19 cellular contexts compared by ENCODE assay signal in genomic region chr19:39686739-39687138, GRCh38. TPM values are rescaled to one million over a fixed set of nuclear protein-coding genes. Genes with fewer than 3 reads are reported as not detected.
DNase-seq lines count a peak whose midpoint lies in the region; ATAC-seq, FAIRE-seq and TF ChIP-seq lines count a peak whose summit lies in the region.
"Had no signal": no experiment of that assay in that cellular context is flagged by ENCODE, and none has a peak within 500 bp of the region (broad histone marks: within the 10 kb centered on the region; RNA-seq: fewer than 3 reads in every experiment).

No MANE protein-coding gene starts in this region.

- no peak for TF ChIP-seq CTCF in GM12878 (IDR thresholded peaks at IDR 0.05 in 2 of 3, conservative IDR thresholded peaks at IDR 0.05 in 1 of 3; ENCODE audit: control insufficient read depth in 2 of 3, extremely low read depth in 1 of 3, insufficient read depth in 1 of 3, low read depth in 3 of 3, low read length in 3 of 3)

- H3K27me3 ChIP-seq in GM12878 (replicated peaks in 1 of 2; ENCODE audit: control insufficient read depth in 2 of 2, insufficient read depth in 2 of 2, low read length in 1 of 2): no peaks in the 10 kb centered on the region

- no peak overlapping the region for H3K9ac ChIP-seq in GM12878 (ENCODE audit: control insufficient read depth, insufficient read depth, low read length)

- peaks cover 1% of the 10 kb centered on the region; the same call in 1 of the 2 replicates for H3K79me2 ChIP-seq in GM12878 (ENCODE audit: control insufficient read depth, insufficient read depth, low read length)

- CTCF ChIA-PET in GM12878 (lab: Yijun Ruan, JAX): interaction anchor here (0.6 kb wide), 1 partner anchor 14 kb away, joined by 3 read pairs; no protein-coding TSS in a partner anchor

- RAD21 ChIA-PET in GM12878 (lab: Charles Lee; ENCODE audit: unreplicated experiment): no interaction called here

- peaks cover 0 to 26% of the 10 kb centered on the region in 2 experiments; a peak in 2 of 4 replicates for H3K36me3 ChIP-seq in GM12878 (ENCODE audit: control insufficient read depth in 2 of 2, insufficient read depth in 2 of 2, low read length in 1 of 2)

- ATAC-seq in GM12878 (no peak), HG02870 (IDR thresholded peaks at IDR 0.05; ENCODE audit: unreplicated experiment) (no peak)
- ATAC-seq: CD8-positive, alpha-beta T cell had no signal

- 35% methylated on average over 3 of the region's 3 CpGs for WGBS in GM12878 (ENCODE audit: insufficient coverage, insufficient replicate concordance, low lambda C conversion rate, missing lambda C conversion rate)

- no peak for TF ChIP-seq EP300 in GM12878 (IDR thresholded peaks at IDR 0.05; ENCODE audit: borderline replicate concordance in 1 of 2, control insufficient read depth in 1 of 2, low read depth in 2 of 2, low read length in 2 of 2)

- in situ Hi-C loops in GM12878 (cut with MboI): no loop called here

- H3K4me3 ChIP-seq in GM12878: no peak overlapping the region

- H3K4me1 ChIP-seq in GM12878 (ENCODE audit: control insufficient read depth, insufficient read depth, low read length): peaks cover 15% of the 10 kb centered on the region
- H3K4me1 ChIP-seq: Caco-2 had no signal

- H3K4me2 ChIP-seq in GM12878 (ENCODE audit: control insufficient read depth, insufficient read depth): no peak overlapping the region

- SMC1A ChIA-PET in GM12878 (lab: Charles Lee; ENCODE audit: uncharacterized antibody, unreplicated experiment): interaction anchor here (0.8 to 1.2 kb wide), 2 partner anchors 14 to 81 kb away, joined by 3 read pairs; no protein-coding TSS in a partner anchor

- no peak for TF ChIP-seq RAD21 in GM12878 (IDR thresholded peaks at IDR 0.05; ENCODE audit: insufficient read depth, low read depth, low read length)

- FAIRE-seq in GM12891 (lab: Jason Lieb, UNC) (no peak), GM12878 (lab: Jason Lieb, UNC) (peak; percentile 44)
- FAIRE-seq: G401.6 had no signal

- intact Hi-C loops in GM12878 (cut with micrococcal nuclease; ENCODE audit: unreplicated experiment): no loop called here

- peak; percentile 40 for DNase-seq in CD1c-positive myeloid dendritic cell (ENCODE audit: extremely low spot score)
- no peak for DNase-seq in GM12891 (ENCODE audit: insufficient read length, low spot score)
- no peak for DNase-seq in GM12878 (ENCODE audit: low read depth, low spot score)
- DNase-seq in amniotic stem cell (lab: John Stamatoyannopoulos, UW): no peak
- no peak for DNase-seq in NCI-H1105 (lab: John Stamatoyannopoulos, UW)
- DNase-seq: C1 segment of cervical spinal cord; Caco-2; CD8-positive, alpha-beta T cell; DMS153; DND-41; GOT3; H7; HCEC 1CT had no signal

- H3K9me3 ChIP-seq in GM12878 (replicated peaks; ENCODE audit: control insufficient read depth, insufficient read depth, low read length): peaks cover 4% of the 10 kb centered on the region; the same call in 2 of the 3 replicates

- no TSS peak for BruUV-seq in GM12878 (replicated peaks; lab: Mats Ljungman, UMichigan)

- POLR2A ChIA-PET in GM12878 (lab: Charles Lee): interaction anchor here (0.6 to 0.8 kb wide), 2 partner anchors 11 to 12 kb away, joined by 3 read pairs; no protein-coding TSS in a partner anchor

- H4K20me1 ChIP-seq in GM12878 (ENCODE audit: control insufficient read depth, insufficient read depth): no peaks in the 10 kb centered on the region

- H3K27ac ChIP-seq in GM12878 (ENCODE audit: control insufficient read depth, insufficient read depth): no peak overlapping the region; the same call in 1 of the 2 replicates

- TF ChIP-seq POLR2A in GM12891 (IDR thresholded peaks at IDR 0.05; ENCODE audit: low read depth, low read length) (no peak), GM12878 (IDR thresholded peaks at IDR 0.05; ENCODE audit: low read depth, low read length) (no peak)

- H2AFZ ChIP-seq in GM12878 (ENCODE audit: control insufficient read depth, low read depth, low read length): no peak overlapping the region

TF ChIP-seq in GM12891, 5 proteins besides CTCF, POLR2A, EP300 and RAD21:
- peak; percentile 62 for TF ChIP-seq SPI1 (IDR thresholded peaks at IDR 0.05; ENCODE audit: low read depth, low read length)
- TF ChIP-seq POU2F2 (IDR thresholded peaks at IDR 0.05; ENCODE audit: low read depth, low read length): no peak

TF ChIP-seq in GM12878, 131 proteins besides CTCF, POLR2A, EP300 and RAD21 (continues in another document):
- TF ChIP-seq BCL3 (IDR thresholded peaks at IDR 0.05; ENCODE audit: borderline replicate concordance, insufficient read depth, low read depth, low read length, poor library complexity, severe bottlenecking): peak; percentile 25
- TF ChIP-seq IKZF1 (conservative IDR thresholded peaks at IDR 0.05): peak; percentile 25; the same call in 1 of the 2 replicates
- peak; percentile 58; the same call in 1 of the 2 replicates for TF ChIP-seq NR2C1 (IDR thresholded peaks at IDR 0.05)
- TF ChIP-seq NBN (IDR thresholded peaks at IDR 0.05): no peak
- TF ChIP-seq SPI1 (IDR thresholded peaks at IDR 0.05; ENCODE audit: borderline replicate concordance, insufficient read depth, low read depth, low read length): peak; percentile 49; the same call in 1 of the 2 replicates
- TF ChIP-seq BMI1 (IDR thresholded peaks at IDR 0.05; ENCODE audit: borderline replicate concordance): no peak

RNA-seq across cellular contexts. Expression of gene LGALS14, which starts 17.5 kb away (rescaled TPM):
- polyA plus RNA-seq in GM12891 (2012; ENCODE audit: low read depth, missing spikeins): 7.7 TPM
- total RNA-seq in GM12878 (2013; cell fraction: nucleolus; rRNA removed): 0.81 TPM in 1 of 2 replicates, not detected in the other
- total RNA-seq in GM12878 (2014; rRNA removed): 6.9 and 9.0 TPM in 2 replicates
- 5.2 and 6.2 TPM in 2 replicates for total RNA-seq in GM12878 (2014; rRNA removed; fragmentation: Illumina TruSeq; extraction: Trizol)
- total RNA-seq in GM12878 (2021): 4.9 and 6.6 TPM in 2 replicates
- 39.7 TPM for polyA plus RNA-seq in GM12878 (2011; ENCODE audit: low read depth)
- polyA plus RNA-seq in GM12878 (2011; rRNA removed): 9.3 and 12.2 TPM in 2 replicates
- polyA plus RNA-seq in GM12878 (2011; cell fraction: cytosol; rRNA removed): 6.7 and 7.4 TPM in 2 replicates
- 2.0 and 5.1 TPM in 2 replicates for polyA plus RNA-seq in GM12878 (2011; cell fraction: nucleus; rRNA removed)
- 23.9 and 27.5 TPM in 2 replicates for polyA plus RNA-seq in GM12878 (2012)
- polyA plus RNA-seq in GM12878 (2014; fragmentation: Illumina TruSeq; extraction: Trizol): 8.1 and 8.5 TPM in 2 replicates
- polyA plus RNA-seq in GM12878 (2014; fragmentation: Nextera tagmentation; extraction: Ambion mirVana): 10 to 100 TPM; 21.0 to 34.6 TPM
- polyA plus RNA-seq in GM12878 (2014; rRNA removed): 5.2 and 7.6 TPM in 2 replicates
- polyA plus RNA-seq in GM12878 (2016; fragmentation: Nextera tagmentation; extraction: Ambion mirVana): 1 to 10 TPM; 5.1 to 6.2 TPM
- polyA minus RNA-seq in GM12878 (2011; rRNA and poly(A)+ RNA removed): 5.9 and 10.5 TPM in 2 replicates
- polyA minus RNA-seq in GM12878 (2011; cell fraction: cytosol; rRNA and poly(A)+ RNA removed): 2.6 TPM in 1 of 2 replicates, not detected in the other
- 1.2 TPM in 1 of 2 replicates, not detected in the other for polyA minus RNA-seq in GM12878 (2011; cell fraction: nucleus; rRNA and poly(A)+ RNA removed)
- total RNA-seq: A172; A673; CD4-positive, CD25-positive, alpha-beta regulatory T cell; CD8-positive, alpha-beta T cell; H7 had no signal
- polyA plus RNA-seq: BJ had no signal

RNA-seq across cellular contexts. Expression of gene LGALS16, which starts 31.0 kb away (rescaled TPM):
- not detected for polyA plus RNA-seq in GM12891 (2012; ENCODE audit: low read depth, missing spikeins)
- total RNA-seq in GM12878 (2013; cell fraction: nucleolus; rRNA removed): not detected in 2 replicates
- total RNA-seq in GM12878 (2014; rRNA removed): not detected in 2 replicates
- total RNA-seq in GM12878 (2014; rRNA removed; fragmentation: Illumina TruSeq; extraction: Trizol): not detected in 2 replicates
- total RNA-seq in GM12878 (2021): not detected in 2 replicates
- polyA plus RNA-seq in GM12878 (2011; ENCODE audit: low read depth): not detected
- polyA plus RNA-seq in GM12878 (2011; rRNA removed): not detected in 2 replicates
- polyA plus RNA-seq in GM12878 (2011; cell fraction: cytosol; rRNA removed): not detected in 2 replicates
- not detected in 2 replicates for polyA plus RNA-seq in GM12878 (2011; cell fraction: nucleus; rRNA removed)
- not detected in 2 replicates for polyA plus RNA-seq in GM12878 (2012)
- not detected in 2 replicates for polyA plus RNA-seq in GM12878 (2014; fragmentation: Illumina TruSeq; extraction: Trizol)
- polyA plus RNA-seq in GM12878 (2014; fragmentation: Nextera tagmentation; extraction: Ambion mirVana): not detected
- polyA plus RNA-seq in GM12878 (2014; rRNA removed): not detected in 2 replicates
- not detected for polyA plus RNA-seq in GM12878 (2016; fragmentation: Nextera tagmentation; extraction: Ambion mirVana)
- not detected in 2 replicates for polyA minus RNA-seq in GM12878 (2011; rRNA and poly(A)+ RNA removed)
- polyA minus RNA-seq in GM12878 (2011; cell fraction: cytosol; rRNA and poly(A)+ RNA removed): not detected in 2 replicates
- polyA minus RNA-seq in GM12878 (2011; cell fraction: nucleus; rRNA and poly(A)+ RNA removed): not detected in 2 replicates
- total RNA-seq: A172; A673; Caco-2; CD4-positive, CD25-positive, alpha-beta regulatory T cell; CD8-positive, alpha-beta T cell; H7 had no signal
- polyA plus RNA-seq: BJ; CD4-positive, CD25-positive, alpha-beta regulatory T cell had no signal

RNA-seq across cellular contexts. Expression of gene CLC, which starts 51.1 kb away (rescaled TPM):
- polyA plus RNA-seq in GM12891 (2012; ENCODE audit: low read depth, missing spikeins): 1.7 TPM
- not detected in 2 replicates for total RNA-seq in GM12878 (2013; cell fraction: nucleolus; rRNA removed)
- total RNA-seq in GM12878 (2014; rRNA removed): not detected in 2 replicates
- 0.27 TPM in 1 of 2 replicates, not detected in the other for total RNA-seq in GM12878 (2014; rRNA removed; fragmentation: Illumina TruSeq; extraction: Trizol)
- total RNA-seq in GM12878 (2021): 0.36 TPM in 1 of 2 replicates, not detected in the other
- polyA plus RNA-seq in GM12878 (2011; ENCODE audit: low read depth): 4.4 TPM
- polyA plus RNA-seq in GM12878 (2011; rRNA removed): 0.31 TPM in 1 of 2 replicates, not detected in the other
- polyA plus RNA-seq in GM12878 (2011; cell fraction: cytosol; rRNA removed): 0.27 and 0.55 TPM in 2 replicates
- polyA plus RNA-seq in GM12878 (2011; cell fraction: nucleus; rRNA removed): 0.22 TPM in 1 of 2 replicates, not detected in the other
- 1.8 and 2.9 TPM in 2 replicates for polyA plus RNA-seq in GM12878 (2012)
- polyA plus RNA-seq in GM12878 (2014; fragmentation: Illumina TruSeq; extraction: Trizol): 0.35 TPM in 1 of 2 replicates, not detected in the other
- under 1 TPM; 0.18 to 0.21 TPM for polyA plus RNA-seq in GM12878 (2014; fragmentation: Nextera tagmentation; extraction: Ambion mirVana)
- polyA plus RNA-seq in GM12878 (2014; rRNA removed): 0.29 TPM in 1 of 2 replicates, not detected in the other
- polyA plus RNA-seq in GM12878 (2016; fragmentation: Nextera tagmentation; extraction: Ambion mirVana): not detected
- not detected in 2 replicates for polyA minus RNA-seq in GM12878 (2011; rRNA and poly(A)+ RNA removed)
- not detected in 2 replicates for polyA minus RNA-seq in GM12878 (2011; cell fraction: cytosol; rRNA and poly(A)+ RNA removed)
- polyA minus RNA-seq in GM12878 (2011; cell fraction: nucleus; rRNA and poly(A)+ RNA removed): not detected in 2 replicates
- total RNA-seq: A172; A673; Caco-2; CD8-positive, alpha-beta T cell; H7 had no signal
- polyA plus RNA-seq: BJ; CD4-positive, CD25-positive, alpha-beta regulatory T cell had no signal
